8 cellular contexts compared by ENCODE assay signal in genomic region chrX:13699183-13699826, GRCh38. TPM values are rescaled to one million over a fixed set of nuclear protein-coding genes. Genes with fewer than 3 reads are reported as not detected.
DNase-seq lines count a peak whose midpoint lies in the region; ATAC-seq and TF ChIP-seq lines count a peak whose summit lies in the region.

No MANE protein-coding gene starts in this region.

- WGBS in endodermal cell (ENCODE audit: insufficient coverage in 1 of 2, insufficient read length in 1 of 2), 2 experiments: 95 to 100% methylated on average over 1 to 5 of the region's 7 CpGs

- H3K27me3 Mint-ChIP-seq in T-helper 17 cell: no peaks in the 10 kb centered on the region
- no peaks in the 10 kb centered on the region for H3K27me3 Mint-ChIP-seq in endodermal cell (ENCODE audit: insufficient read depth)

- H3K9me3 ChIP-seq in T-helper 17 cell (ENCODE audit: control insufficient read depth, low read length, poor library complexity, severe bottlenecking) (no peaks in the 10 kb centered on the region), mucosa of rectum (ENCODE audit: control insufficient read depth in 2 of 2, low read length in 2 of 2) (no peaks in the 10 kb centered on the region), endodermal cell (ENCODE audit: control insufficient read depth, low read length) (no peaks in the 10 kb centered on the region)

- DNase-seq in GM13977 (ENCODE audit: low spot score) (peak; percentile 56), T-helper 17 cell (no peak), germinal center (ENCODE audit: low spot score) (no peak), endodermal cell (no peak), NCI-H446 (lab: John Stamatoyannopoulos, UW) (no peak)

- in situ Hi-C loops in GM13977 (cut with MboI; ENCODE audit: low pct_unique_long_range_greater_than_20kb, low sequenced_read_pairs, unreplicated experiment): loop anchor here (25.0 kb wide), 2 partner anchors 112 to 712 kb away; partner anchors contain the start of gene TMSB4X

- H3K4me1 Mint-ChIP-seq in T-helper 17 cell (peaks cover 42% of the 10 kb centered on the region), endodermal cell (peaks cover 3% of the 10 kb centered on the region)

- TF ChIP-seq CTCF in GM13977 (IDR thresholded peaks at IDR 0.05; ENCODE audit: extremely low read depth, insufficient read depth, missing control alignments) (no peak), endodermal cell (conservative IDR thresholded peaks at IDR 0.05) (no peak)

- ATAC-seq in GM21786 (IDR thresholded peaks at IDR 0.05; ENCODE audit: unreplicated experiment): peak; percentile 44
- ATAC-seq in T-helper 17 cell: no peak
- no peak for ATAC-seq in HG03039 (IDR thresholded peaks at IDR 0.05; ENCODE audit: unreplicated experiment)

- H3K27ac Mint-ChIP-seq in T-helper 17 cell (peak overlapping the region; percentile 83), endodermal cell (no peak overlapping the region)

- H3K27me3 ChIP-seq in mucosa of rectum (ENCODE audit: control insufficient read depth in 2 of 2, insufficient read depth in 2 of 2, low read length in 2 of 2) (peaks cover 5 to 14% of the 10 kb centered on the region in 2 donors), endodermal cell (ENCODE audit: control insufficient read depth, insufficient read depth, low read length, poor library complexity, severe bottlenecking) (no peaks in the 10 kb centered on the region)

- H3K36me3 ChIP-seq in mucosa of rectum (ENCODE audit: control insufficient read depth in 2 of 2, insufficient read depth in 2 of 2, low read length in 2 of 2) (no peaks in the 10 kb centered on the region), endodermal cell (ENCODE audit: control insufficient read depth, insufficient read depth, low read length) (peaks cover 8% of the 10 kb centered on the region)

- peak overlapping the region; percentile 28 to 32 for H3K27ac ChIP-seq in mucosa of rectum (ENCODE audit: low read depth in 2 of 2, low read length in 2 of 2)
- H3K27ac ChIP-seq in endodermal cell (ENCODE audit: low read depth, low read length): no peak overlapping the region

- H3K36me3 Mint-ChIP-seq in T-helper 17 cell (ENCODE audit: low read depth): no peaks in the 10 kb centered on the region
- no peaks in the 10 kb centered on the region for H3K36me3 Mint-ChIP-seq in endodermal cell (ENCODE audit: low read depth)

- H3K4me3 ChIP-seq in mucosa of rectum (ENCODE audit: low read length in 2 of 2) (no peak overlapping the region), endodermal cell (ENCODE audit: low read length) (no peak overlapping the region)

- H3K4me1 ChIP-seq in mucosa of rectum (ENCODE audit: control insufficient read depth in 2 of 2, insufficient read depth in 2 of 2, low read length in 2 of 2): peaks cover 17 to 21% of the 10 kb centered on the region in 2 donors
- H3K4me1 ChIP-seq in endodermal cell (ENCODE audit: control insufficient read depth, insufficient read depth, low read length): no peaks in the 10 kb centered on the region

- H3K4me3 Mint-ChIP-seq in T-helper 17 cell (peak overlapping the region; percentile 65), endodermal cell (no peak overlapping the region)

- peaks cover 55% of the 10 kb centered on the region for H3K9me3 Mint-ChIP-seq in endodermal cell

- H3K9ac ChIP-seq in mucosa of rectum (ENCODE audit: low read depth in 1 of 2, low read length in 2 of 2) (no peak overlapping the region), endodermal cell (ENCODE audit: extremely low read depth, low read length, poor library complexity, severe bottlenecking) (no peak overlapping the region)

RNA-seq across cellular contexts. Expression of gene RAB9A, which starts 10.4 kb away (rescaled TPM):
- total RNA-seq in T-helper 17 cell (10 to 100 TPM; 21.8 to 34.0 TPM), endodermal cell (10 to 100 TPM; 22.3 to 28.0 TPM)
- 27.5 TPM for polyA plus RNA-seq in endodermal cell (2013, experiment 1 of 2)
- 24.1 TPM for polyA plus RNA-seq in endodermal cell (2013, experiment 2 of 2)

RNA-seq across cellular contexts. Expression of gene TRAPPC2, which starts 35.1 kb away (rescaled TPM):
- 10 to 100 TPM; 31.9 to 35.8 TPM for total RNA-seq in T-helper 17 cell
- 10 to 100 TPM; 12.8 to 14.7 TPM for total RNA-seq in endodermal cell
- 16.2 TPM for polyA plus RNA-seq in endodermal cell (2013, experiment 1 of 2)
- polyA plus RNA-seq in endodermal cell (2013, experiment 2 of 2): 13.9 TPM

RNA-seq across cellular contexts. Expression of gene OFD1, which starts 35.2 kb away (rescaled TPM):
- total RNA-seq in T-helper 17 cell (10 to 100 TPM; 54.7 to 72.1 TPM), endodermal cell (10 to 100 TPM; 25.9 to 29.7 TPM)
- 23.3 TPM for polyA plus RNA-seq in endodermal cell (2013, experiment 1 of 2)
- polyA plus RNA-seq in endodermal cell (2013, experiment 2 of 2): 23.1 TPM

RNA-seq across cellular contexts. Expression of gene TCEANC, which starts 46.4 kb away (rescaled TPM):
- total RNA-seq in T-helper 17 cell (1 to 10 TPM; 7.8 to 8.8 TPM), endodermal cell (1 to 10 TPM; 1.8 to 3.6 TPM)
- 2.6 TPM for polyA plus RNA-seq in endodermal cell (2013, experiment 1 of 2)
- polyA plus RNA-seq in endodermal cell (2013, experiment 2 of 2): 4.0 TPM
